1 cellular context compared by ENCODE assay signal in the genomic region with DNA sequence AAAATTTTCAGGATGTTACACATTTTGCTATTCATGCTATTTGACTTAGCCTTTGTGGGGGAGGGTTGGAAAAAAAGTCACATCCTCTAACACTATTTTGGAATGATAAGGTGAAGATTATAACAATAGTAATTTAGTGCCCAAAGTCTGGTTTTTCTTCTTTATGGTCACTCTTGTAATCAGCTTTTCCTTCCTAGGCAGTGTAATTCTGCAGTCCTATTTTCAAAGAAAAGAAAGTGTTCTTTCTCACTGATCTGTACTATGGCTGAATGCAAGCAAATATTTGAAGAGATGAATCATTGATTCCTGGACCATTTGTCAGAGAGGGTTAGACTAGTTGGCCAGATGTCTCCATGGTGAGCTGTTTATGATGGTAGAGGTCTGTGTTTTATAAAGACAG.
TF ChIP-seq lines count a peak whose summit lies in the region.

No MANE protein-coding gene starts in this region.

TF ChIP-seq in HCT116, 20 proteins besides CTCF, POLR2A, EP300 and RAD21 (continued from another document):
- TF ChIP-seq YY1 (IDR thresholded peaks at IDR 0.05; ENCODE audit: extremely low read depth, insufficient replicate concordance, low read depth, low read length) (no peak), JUND (IDR thresholded peaks at IDR 0.05) (peak; percentile 66), TCF7L2 (IDR thresholded peaks at IDR 0.05; ENCODE audit: borderline replicate concordance, extremely low read depth, insufficient read depth, insufficient read length) (no peak), CBX3 (IDR thresholded peaks at IDR 0.05; ENCODE audit: low read depth) (no peak)
TF ChIP-seq in HCT116: peak in this region for 3.
